Comparison of ENCODE assay signal across 1 cellular context in genomic region chr10:62048919-62049636, GRCh38.
TF ChIP-seq lines count a peak whose summit lies in the region.

No MANE protein-coding gene starts in this region.

TF ChIP-seq in K562, 482 proteins besides CTCF, POLR2A, EP300 and RAD21 (continued from another document and continues in another):
- peak in 1 of 3 experiments; percentile 53 for TF ChIP-seq YY1 (IDR thresholded peaks at IDR 0.05; ENCODE audit: borderline replicate concordance in 1 of 3, control insufficient read depth in 1 of 3, extremely low read depth in 1 of 3, insufficient read depth in 3 of 3, insufficient read length in 1 of 3, insufficient replicate concordance in 2 of 3, low read depth in 1 of 3, low read length in 2 of 3)
- no peak for TF ChIP-seq IRF2 (CRISPR knock-in tag; IDR thresholded peaks at IDR 0.05)
- TF ChIP-seq, protein P1, sequence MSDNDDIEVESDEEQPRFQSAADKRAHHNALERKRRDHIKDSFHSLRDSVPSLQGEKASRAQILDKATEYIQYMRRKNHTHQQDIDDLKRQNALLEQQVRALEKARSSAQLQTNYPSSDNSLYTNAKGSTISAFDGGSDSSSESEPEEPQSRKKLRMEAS (CRISPR knock-in tag; IDR thresholded peaks at IDR 0.05), result peak; percentile 65
- no peak for TF ChIP-seq MTF1 (CRISPR knock-in tag; IDR thresholded peaks at IDR 0.05; ENCODE audit: borderline replicate concordance)
- TF ChIP-seq, protein P2, sequence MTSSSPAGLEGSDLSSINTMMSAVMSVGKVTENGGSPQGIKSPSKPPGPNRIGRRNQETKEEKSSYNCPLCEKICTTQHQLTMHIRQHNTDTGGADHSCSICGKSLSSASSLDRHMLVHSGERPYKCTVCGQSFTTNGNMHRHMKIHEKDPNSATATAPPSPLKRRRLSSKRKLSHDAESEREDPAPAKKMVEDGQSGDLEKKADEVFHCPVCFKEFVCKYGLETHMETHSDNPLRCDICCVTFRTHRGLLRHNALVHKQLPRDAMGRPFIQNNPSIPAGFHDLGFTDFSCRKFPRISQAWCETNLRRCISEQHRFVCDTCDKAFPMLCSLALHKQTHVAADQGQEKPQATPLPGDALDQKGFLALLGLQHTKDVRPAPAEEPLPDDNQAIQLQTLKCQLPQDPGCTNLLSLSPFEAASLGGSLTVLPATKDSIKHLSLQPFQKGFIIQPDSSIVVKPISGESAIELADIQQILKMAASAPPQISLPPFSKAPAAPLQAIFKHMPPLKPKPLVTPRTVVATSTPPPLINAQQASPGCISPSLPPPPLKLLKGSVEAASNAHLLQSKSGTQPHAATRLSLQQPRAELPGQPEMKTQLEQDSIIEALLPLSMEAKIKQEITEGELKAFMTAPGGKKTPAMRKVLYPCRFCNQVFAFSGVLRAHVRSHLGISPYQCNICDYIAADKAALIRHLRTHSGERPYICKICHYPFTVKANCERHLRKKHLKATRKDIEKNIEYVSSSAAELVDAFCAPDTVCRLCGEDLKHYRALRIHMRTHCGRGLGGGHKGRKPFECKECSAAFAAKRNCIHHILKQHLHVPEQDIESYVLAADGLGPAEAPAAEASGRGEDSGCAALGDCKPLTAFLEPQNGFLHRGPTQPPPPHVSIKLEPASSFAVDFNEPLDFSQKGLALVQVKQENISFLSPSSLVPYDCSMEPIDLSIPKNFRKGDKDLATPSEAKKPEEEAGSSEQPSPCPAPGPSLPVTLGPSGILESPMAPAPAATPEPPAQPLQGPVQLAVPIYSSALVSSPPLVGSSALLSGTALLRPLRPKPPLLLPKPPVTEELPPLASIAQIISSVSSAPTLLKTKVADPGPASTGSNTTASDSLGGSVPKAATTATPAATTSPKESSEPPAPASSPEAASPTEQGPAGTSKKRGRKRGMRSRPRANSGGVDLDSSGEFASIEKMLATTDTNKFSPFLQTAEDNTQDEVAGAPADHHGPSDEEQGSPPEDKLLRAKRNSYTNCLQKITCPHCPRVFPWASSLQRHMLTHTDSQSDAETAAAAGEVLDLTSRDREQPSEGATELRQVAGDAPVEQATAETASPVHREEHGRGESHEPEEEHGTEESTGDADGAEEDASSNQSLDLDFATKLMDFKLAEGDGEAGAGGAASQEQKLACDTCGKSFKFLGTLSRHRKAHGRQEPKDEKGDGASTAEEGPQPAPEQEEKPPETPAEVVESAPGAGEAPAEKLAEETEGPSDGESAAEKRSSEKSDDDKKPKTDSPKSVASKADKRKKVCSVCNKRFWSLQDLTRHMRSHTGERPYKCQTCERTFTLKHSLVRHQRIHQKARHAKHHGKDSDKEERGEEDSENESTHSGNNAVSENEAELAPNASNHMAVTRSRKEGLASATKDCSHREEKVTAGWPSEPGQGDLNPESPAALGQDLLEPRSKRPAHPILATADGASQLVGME (CRISPR knock-in tag; IDR thresholded peaks at IDR 0.05), result no peak
- no peak for TF ChIP-seq SP2 (IDR thresholded peaks at IDR 0.05; ENCODE audit: extremely low read depth, low read depth, low read length, poor library complexity, severe bottlenecking)
- TF ChIP-seq HEY1 (CRISPR knock-in tag; IDR thresholded peaks at IDR 0.05; ENCODE audit: borderline replicate concordance), result no peak
- peak; percentile 76; the same call in 1 of the 2 replicates for TF ChIP-seq CTBP1 (IDR thresholded peaks at IDR 0.05; ENCODE audit: borderline replicate concordance)
- no peak for TF ChIP-seq BACH1 (tag; IDR thresholded peaks at IDR 0.05)
- TF ChIP-seq U2AF1 (optimal IDR thresholded peaks at IDR 0.05; ENCODE audit: low read depth, low read length), result no peak
- TF ChIP-seq E2F8 (IDR thresholded peaks at IDR 0.05; ENCODE audit: low read depth, partially characterized antibody), result no peak
- no peak for TF ChIP-seq ZNF592 (IDR thresholded peaks at IDR 0.05)
- no peak for TF ChIP-seq NONO (IDR thresholded peaks at IDR 0.05; ENCODE audit: low read depth in 2 of 2, low read length in 1 of 2)
- peak; percentile 60 for TF ChIP-seq MEIS2 (IDR thresholded peaks at IDR 0.05; ENCODE audit: partially characterized antibody)
- TF ChIP-seq ZEB2 (IDR thresholded peaks at IDR 0.05), result no peak
- TF ChIP-seq ZNF75A (CRISPR knock-in tag; IDR thresholded peaks at IDR 0.05), result no peak
- no peak for TF ChIP-seq CBX1 (IDR thresholded peaks at IDR 0.05; ENCODE audit: low read depth)
- no peak for TF ChIP-seq DACH1 (IDR thresholded peaks at IDR 0.05; ENCODE audit: partially characterized antibody)
- TF ChIP-seq, protein P3, sequence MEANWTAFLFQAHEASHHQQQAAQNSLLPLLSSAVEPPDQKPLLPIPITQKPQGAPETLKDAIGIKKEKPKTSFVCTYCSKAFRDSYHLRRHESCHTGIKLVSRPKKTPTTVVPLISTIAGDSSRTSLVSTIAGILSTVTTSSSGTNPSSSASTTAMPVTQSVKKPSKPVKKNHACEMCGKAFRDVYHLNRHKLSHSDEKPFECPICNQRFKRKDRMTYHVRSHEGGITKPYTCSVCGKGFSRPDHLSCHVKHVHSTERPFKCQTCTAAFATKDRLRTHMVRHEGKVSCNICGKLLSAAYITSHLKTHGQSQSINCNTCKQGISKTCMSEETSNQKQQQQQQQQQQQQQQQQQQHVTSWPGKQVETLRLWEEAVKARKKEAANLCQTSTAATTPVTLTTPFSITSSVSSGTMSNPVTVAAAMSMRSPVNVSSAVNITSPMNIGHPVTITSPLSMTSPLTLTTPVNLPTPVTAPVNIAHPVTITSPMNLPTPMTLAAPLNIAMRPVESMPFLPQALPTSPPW (CRISPR knock-in tag; IDR thresholded peaks at IDR 0.05), result peak; percentile 22; the same call in 1 of the 2 replicates
- TF ChIP-seq NEUROD1 (IDR thresholded peaks at IDR 0.05; ENCODE audit: borderline replicate concordance, low read depth, low read length, partially characterized antibody), result no peak
- no peak for TF ChIP-seq C11orf30 (IDR thresholded peaks at IDR 0.05; ENCODE audit: low read depth)
- TF ChIP-seq ZNF830 (CRISPR knock-in tag; IDR thresholded peaks at IDR 0.05), result no peak
- TF ChIP-seq ZBTB5 (IDR thresholded peaks at IDR 0.05), result no peak
- TF ChIP-seq LCOR (CRISPR knock-in tag; IDR thresholded peaks at IDR 0.05), result no peak
- no peak for TF ChIP-seq MECOM (CRISPR knock-in tag; IDR thresholded peaks at IDR 0.05)
- TF ChIP-seq, protein P4, sequence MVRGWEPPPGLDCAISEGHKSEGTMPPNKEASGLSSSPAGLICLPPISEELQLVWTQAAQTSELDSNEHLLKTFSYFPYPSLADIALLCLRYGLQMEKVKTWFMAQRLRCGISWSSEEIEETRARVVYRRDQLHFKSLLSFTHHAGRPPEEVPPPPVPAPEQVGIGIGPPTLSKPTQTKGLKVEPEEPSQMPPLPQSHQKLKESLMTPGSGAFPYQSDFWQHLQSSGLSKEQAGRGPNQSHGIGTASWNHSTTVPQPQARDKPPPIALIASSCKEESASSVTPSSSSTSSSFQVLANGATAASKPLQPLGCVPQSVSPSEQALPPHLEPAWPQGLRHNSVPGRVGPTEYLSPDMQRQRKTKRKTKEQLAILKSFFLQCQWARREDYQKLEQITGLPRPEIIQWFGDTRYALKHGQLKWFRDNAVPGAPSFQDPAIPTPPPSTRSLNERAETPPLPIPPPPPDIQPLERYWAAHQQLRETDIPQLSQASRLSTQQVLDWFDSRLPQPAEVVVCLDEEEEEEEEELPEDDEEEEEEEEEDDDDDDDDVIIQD (CRISPR knock-in tag; IDR thresholded peaks at IDR 0.05), result no peak
- no peak for TF ChIP-seq THAP12 (CRISPR knock-in tag; IDR thresholded peaks at IDR 0.05)
- no peak for TF ChIP-seq ZNF445 (CRISPR knock-in tag; IDR thresholded peaks at IDR 0.05; ENCODE audit: low read depth)
- TF ChIP-seq CREM (IDR thresholded peaks at IDR 0.05; ENCODE audit: low read depth), result 0 out of 2 replicates have a peak, but pooled peaks have one; percentile 29
- no peak for TF ChIP-seq ZNF583 (CRISPR knock-in tag; IDR thresholded peaks at IDR 0.05)
- TF ChIP-seq MAZ (CRISPR knock-in tag; conservative IDR thresholded peaks at IDR 0.05 in 1 of 2, IDR thresholded peaks at IDR 0.05 in 1 of 2), result peak in 1 of 2 experiments; percentile 73; a peak in 1 of 4 replicates
- TF ChIP-seq NFE2L1 (tag; IDR thresholded peaks at IDR 0.05; ENCODE audit: borderline replicate concordance, low read depth), result no peak
- TF ChIP-seq ZNF143 (CRISPR knock-in tag; IDR thresholded peaks at IDR 0.05), result no peak
- TF ChIP-seq, protein P5, sequence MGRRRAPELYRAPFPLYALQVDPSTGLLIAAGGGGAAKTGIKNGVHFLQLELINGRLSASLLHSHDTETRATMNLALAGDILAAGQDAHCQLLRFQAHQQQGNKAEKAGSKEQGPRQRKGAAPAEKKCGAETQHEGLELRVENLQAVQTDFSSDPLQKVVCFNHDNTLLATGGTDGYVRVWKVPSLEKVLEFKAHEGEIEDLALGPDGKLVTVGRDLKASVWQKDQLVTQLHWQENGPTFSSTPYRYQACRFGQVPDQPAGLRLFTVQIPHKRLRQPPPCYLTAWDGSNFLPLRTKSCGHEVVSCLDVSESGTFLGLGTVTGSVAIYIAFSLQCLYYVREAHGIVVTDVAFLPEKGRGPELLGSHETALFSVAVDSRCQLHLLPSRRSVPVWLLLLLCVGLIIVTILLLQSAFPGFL (CRISPR knock-in tag; IDR thresholded peaks at IDR 0.05), result no peak
- no peak for TF ChIP-seq SMAD1 (IDR thresholded peaks at IDR 0.05; ENCODE audit: low read depth, low read length, partially characterized antibody)
- TF ChIP-seq NCOR1 (IDR thresholded peaks at IDR 0.05), result no peak
- TF ChIP-seq KLF16 (IDR thresholded peaks at IDR 0.05), result no peak
